Comparison of ENCODE assay signal across 17 cellular contexts in the genomic region with DNA sequence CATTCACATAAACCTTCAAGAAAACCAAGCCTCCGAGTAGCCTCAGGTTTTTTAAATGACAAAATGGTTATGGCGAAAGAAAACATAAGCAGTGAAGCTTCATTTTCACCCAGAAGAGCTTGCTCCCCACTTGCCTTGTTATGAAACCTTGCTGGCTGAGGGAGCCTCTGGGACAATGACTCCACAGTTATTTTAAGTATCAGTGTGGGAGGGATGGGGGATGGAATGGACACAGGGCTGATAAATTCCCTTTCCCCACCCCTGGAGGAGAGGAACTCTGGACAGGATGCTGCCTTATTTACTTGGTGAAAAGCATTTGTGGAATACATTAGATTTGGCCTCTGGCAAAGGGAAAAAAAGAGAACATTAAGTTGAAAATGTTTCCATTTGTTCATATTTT.
DNase-seq lines count a peak whose midpoint lies in the region; ATAC-seq, FAIRE-seq and TF ChIP-seq lines count a peak whose summit lies in the region.
"Had no signal": no experiment of that assay in that cellular context is flagged by ENCODE, and none has a peak within 500 bp of the region (broad histone marks: within the 10 kb centered on the region; RNA-seq: fewer than 3 reads in every experiment).

No MANE protein-coding gene starts in this region.

- H3K4me3 Mint-ChIP-seq in neural progenitor cell = no peak overlapping the region
- H3K4me3 Mint-ChIP-seq: activated CD8-positive, alpha-beta memory T cell treated with anti-CD3 and anti-CD28 coated beads, Interleukin-2, amount 10 ng/mL, durations not matched to agents 7 days and 5 days; activated naive CD4-positive, alpha-beta T cell treated with anti-CD3 and anti-CD28 coated beads, Interleukin-2, amount 50 U/mL, for 24 hours; B cell had no signal

- no peaks in the 10 kb centered on the region for H3K9me3 Mint-ChIP-seq in neural progenitor cell
- H3K9me3 Mint-ChIP-seq: activated naive CD4-positive, alpha-beta T cell treated with anti-CD3 and anti-CD28 coated beads, Interleukin-2, amount 50 U/mL, for 24 hours had no signal

- no peaks in the 10 kb centered on the region for H3K9me3 ChIP-seq in left ventricle myocardium inferior (replicated peaks)
- no peaks in the 10 kb centered on the region for H3K9me3 ChIP-seq in pancreas
- no peaks in the 10 kb centered on the region for H3K9me3 ChIP-seq in mucosa of descending colon
- H3K9me3 ChIP-seq in neural progenitor cell (ENCODE audit: low read depth) = peaks cover 6% of the 10 kb centered on the region
- H3K9me3 ChIP-seq: SJCRH30, vagina had no signal

- FAIRE-seq in pancreas (lab: Jason Lieb, UNC) = no peak

- peaks cover 10% of the 10 kb centered on the region for H3K4me1 ChIP-seq in left ventricle myocardium inferior
- H3K4me1 ChIP-seq in pancreas = no peaks in the 10 kb centered on the region
- no peaks in the 10 kb centered on the region for H3K4me1 ChIP-seq in mucosa of descending colon (ENCODE audit: low read depth)
- H3K4me1 ChIP-seq in neural progenitor cell = no peaks in the 10 kb centered on the region
- H3K4me1 ChIP-seq: foreskin keratinocyte, SJCRH30, vagina had no signal

- H3K4me2 ChIP-seq in neural progenitor cell = no peak overlapping the region

- no peaks in the 10 kb centered on the region for H3K36me3 ChIP-seq in left ventricle myocardium inferior
- no peaks in the 10 kb centered on the region for H3K36me3 ChIP-seq in pancreas
- no peaks in the 10 kb centered on the region for H3K36me3 ChIP-seq in mucosa of descending colon (ENCODE audit: low read depth)
- no peaks in the 10 kb centered on the region for H3K36me3 ChIP-seq in neural progenitor cell
- H3K36me3 ChIP-seq: SJCRH30, vagina had no signal

- no peak overlapping the region for H3K9ac ChIP-seq in neural progenitor cell

- no peaks in the 10 kb centered on the region for H3F3A ChIP-seq in neural progenitor cell (ENCODE audit: low read depth)

- ATAC-seq in pancreas (peak in 3 of 4 donors; percentile 44 to 54 (median 46)), HG03520 (IDR thresholded peaks at IDR 0.05; ENCODE audit: unreplicated experiment) (no peak), mucosa of descending colon (no peak)
- ATAC-seq: activated CD8-positive, alpha-beta memory T cell treated with anti-CD3 and anti-CD28 coated beads, Interleukin-2, amount 10 ng/mL, durations not matched to agents 7 days and 5 days; foreskin keratinocyte; left colon had no signal

- H3K27ac Mint-ChIP-seq in neural progenitor cell = no peak overlapping the region
- H3K27ac Mint-ChIP-seq: activated CD8-positive, alpha-beta memory T cell treated with anti-CD3 and anti-CD28 coated beads, Interleukin-2, amount 10 ng/mL, durations not matched to agents 7 days and 5 days; activated naive CD4-positive, alpha-beta T cell treated with anti-CD3 and anti-CD28 coated beads, Interleukin-2, amount 50 U/mL, for 24 hours; B cell had no signal

- H3K27ac ChIP-seq in left ventricle myocardium inferior (replicated peaks) (peak overlapping the region; percentile 82), pancreas (no peak overlapping the region), neural progenitor cell (no peak overlapping the region)
- H3K27ac ChIP-seq: foreskin keratinocyte, SJCRH30, vagina had no signal

- TF ChIP-seq CTCF in left ventricle myocardium inferior (IDR thresholded peaks at IDR 0.05; ENCODE audit: borderline replicate concordance) = no peak
- no peak for TF ChIP-seq CTCF in pancreas (IDR thresholded peaks at IDR 0.05)
- TF ChIP-seq CTCF in mucosa of descending colon (IDR thresholded peaks at IDR 0.05) = no peak
- no peak for TF ChIP-seq CTCF in neural progenitor cell (IDR thresholded peaks at IDR 0.05)

- intact Hi-C loops in left ventricle myocardium inferior (cut with micrococcal nuclease) (no loop called here), pancreas (cut with DNase I) (no loop called here), mucosa of descending colon (cut with DNase I, micrococcal nuclease) (no loop called here)

- H3K27me3 Mint-ChIP-seq in neural progenitor cell (ENCODE audit: insufficient read depth, low read depth) = no peaks in the 10 kb centered on the region
- H3K27me3 Mint-ChIP-seq: activated CD8-positive, alpha-beta memory T cell treated with anti-CD3 and anti-CD28 coated beads, Interleukin-2, amount 10 ng/mL, durations not matched to agents 7 days and 5 days; activated naive CD4-positive, alpha-beta T cell treated with anti-CD3 and anti-CD28 coated beads, Interleukin-2, amount 50 U/mL, for 24 hours; B cell had no signal

- no peaks in the 10 kb centered on the region for H4K20me1 ChIP-seq in neural progenitor cell (ENCODE audit: low read depth)

- H3K79me2 ChIP-seq in neural progenitor cell (ENCODE audit: low read depth) = no peaks in the 10 kb centered on the region

- 53 to 67% methylated on average over 2 of the region's 2 CpGs for WGBS in pancreas, 2 donors

- H3K27me3 ChIP-seq in left ventricle myocardium inferior (ENCODE audit: low read depth) = no peaks in the 10 kb centered on the region
- H3K27me3 ChIP-seq in pancreas = peaks cover 0 to 7% (median 2%) of the 10 kb centered on the region in 4 donors
- no peaks in the 10 kb centered on the region for H3K27me3 ChIP-seq in neural progenitor cell
- H3K27me3 ChIP-seq: foreskin keratinocyte, SJCRH30, vagina had no signal

- no peaks in the 10 kb centered on the region for H3K36me3 Mint-ChIP-seq in neural progenitor cell
- H3K36me3 Mint-ChIP-seq: activated CD8-positive, alpha-beta memory T cell treated with anti-CD3 and anti-CD28 coated beads, Interleukin-2, amount 10 ng/mL, durations not matched to agents 7 days and 5 days; activated naive CD4-positive, alpha-beta T cell treated with anti-CD3 and anti-CD28 coated beads, Interleukin-2, amount 50 U/mL, for 24 hours had no signal

- peak overlapping the region; percentile 19 for H3K4me3 ChIP-seq in left ventricle myocardium inferior
- no peak overlapping the region for H3K4me3 ChIP-seq in pancreas
- no peak overlapping the region for H3K4me3 ChIP-seq in mucosa of descending colon
- no peak overlapping the region for H3K4me3 ChIP-seq in neural progenitor cell
- H3K4me3 ChIP-seq: SJCRH30, vagina had no signal

- no peak overlapping the region for H2AFZ ChIP-seq in neural progenitor cell (replicated peaks)

- no peak for TF ChIP-seq POLR2A in erythroblast (IDR thresholded peaks at IDR 0.05; ENCODE audit: low read length)

- peaks cover 3% of the 10 kb centered on the region for H3K4me1 Mint-ChIP-seq in neural progenitor cell
- H3K4me1 Mint-ChIP-seq: activated CD8-positive, alpha-beta memory T cell treated with anti-CD3 and anti-CD28 coated beads, Interleukin-2, amount 10 ng/mL, durations not matched to agents 7 days and 5 days; activated naive CD4-positive, alpha-beta T cell treated with anti-CD3 and anti-CD28 coated beads, Interleukin-2, amount 50 U/mL, for 24 hours; B cell had no signal

- DNase-seq in CD1c-positive myeloid dendritic cell (ENCODE audit: extremely low spot score) = peak; percentile 11
- DNase-seq in amniotic epithelial cell (ENCODE audit: low read depth) = peak; percentile 47
- DNase-seq in left ventricle myocardium inferior = peak; percentile 15
- DNase-seq in pancreas = peak in 1 of 6 donors; percentile 14
- no peak for DNase-seq in mucosa of descending colon
- DNase-seq in erythroblast (lab: John Stamatoyannopoulos, UW) = no peak
- DNase-seq in neural progenitor cell (ENCODE audit: low spot score) = no peak
- DNase-seq: activated CD8-positive, alpha-beta memory T cell treated with anti-CD3 and anti-CD28 coated beads, Interleukin-2, amount 10 ng/mL, durations not matched to agents 7 days and 5 days; cortex of kidney; foreskin keratinocyte; left colon; NCI-H1105 treated with DMSO at 0.1 percent for 48 hours had no signal

Comparison
In these comparisons a context has a peak if more than half of its experiments do, and no peak if none do; other contexts are left out.
1. DNase-seq: peak in CD1c-positive myeloid dendritic cell (single experiment), amniotic epithelial cell (single experiment) and left ventricle myocardium inferior (single experiment); none in mucosa of descending colon (0 of 3), erythroblast (0 of 2) and neural progenitor cell (single experiment).
2. ATAC-seq: peak in pancreas (3 of 4); none in HG03520 (single experiment) and mucosa of descending colon (single experiment).